10 cellular contexts compared by ENCODE assay signal in the genomic region with DNA sequence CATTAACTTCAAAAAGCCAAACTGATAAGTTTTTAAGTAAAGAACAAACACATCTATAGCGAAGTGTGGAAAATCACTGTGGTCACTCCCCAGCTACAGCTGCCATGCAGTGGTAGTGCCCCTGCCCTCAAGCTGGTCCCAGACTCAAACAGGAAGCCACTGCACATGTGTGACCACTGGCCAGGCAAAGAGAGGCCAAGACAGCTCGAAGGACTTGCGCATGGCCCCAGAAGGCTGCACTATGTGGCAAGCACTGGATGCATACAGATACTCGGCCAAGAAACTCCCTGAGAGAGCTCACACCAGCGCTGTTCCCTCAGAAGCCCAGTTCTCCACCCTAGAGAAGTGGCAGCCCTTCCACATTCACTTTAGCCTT.
DNase-seq lines count a peak whose midpoint lies in the region; ATAC-seq and TF ChIP-seq lines count a peak whose summit lies in the region.
"Had no signal": no experiment of that assay in that cellular context is flagged by ENCODE, and none has a peak within 500 bp of the region (broad histone marks: within the 10 kb centered on the region; RNA-seq: fewer than 3 reads in every experiment).

No MANE protein-coding gene starts in this region.

- WGBS in testis, 2 donors, result 43 to 46% methylated on average over 5 of the region's 5 CpGs

- H3K4me3 ChIP-seq in ascending aorta, result no peak overlapping the region
- H3K4me3 ChIP-seq in testis, result no peak overlapping the region

- peaks cover 1% of the 10 kb centered on the region for H3K36me3 Mint-ChIP-seq in activated T-cell treated with anti-CD3 and anti-CD28 coated beads, Interleukin-2, amount 50 U/mL, for 4 hours (ENCODE audit: insufficient read depth)

- H3K36me3 ChIP-seq in ascending aorta (no peaks in the 10 kb centered on the region), testis (ENCODE audit: low read depth, missing control alignments) (no peaks in the 10 kb centered on the region)

- DNase-seq in activated T-cell treated with anti-CD3 and anti-CD28 coated beads, Interleukin-2, amount 50 U/mL, for 4 hours, result no peak
- DNase-seq in activated T-cell treated with anti-CD3 and anti-CD28 coated beads, Interleukin-2, amount 50 U/mL, for 1 hour, result no peak
- DNase-seq in ascending aorta (ENCODE audit: low spot score in 2 of 2) (no peak), iris pigment epithelial cell (ENCODE audit: low read depth) (peak; percentile 30), testis (peak; percentile 50), C1 segment of cervical spinal cord (lab: John Stamatoyannopoulos, UW) (no peak)
- DNase-seq in stimulated activated naive CD4-positive, alpha-beta T cell treated with Interleukin-2 at 50 U/mL for 16 hours (lab: John Stamatoyannopoulos, UW), result no peak
- DNase-seq: activated CD4-positive, alpha-beta T cell treated with anti-CD3 and anti-CD28 coated beads for 1 hour; NCI-H1048 had no signal

- peak overlapping the region; percentile 34 to 49 for H3K27ac ChIP-seq in ascending aorta
- H3K27ac ChIP-seq in testis, result no peak overlapping the region

- H3K4me1 Mint-ChIP-seq in activated T-cell treated with anti-CD3 and anti-CD28 coated beads, Interleukin-2, amount 50 U/mL, for 4 hours (ENCODE audit: low read depth), result peaks cover 91% of the 10 kb centered on the region

- no peaks in the 10 kb centered on the region for H3K9me3 Mint-ChIP-seq in activated T-cell treated with anti-CD3 and anti-CD28 coated beads, Interleukin-2, amount 50 U/mL, for 4 hours

- H3K27me3 ChIP-seq in ascending aorta (no peaks in the 10 kb centered on the region), testis (no peaks in the 10 kb centered on the region)

- TF ChIP-seq CTCF in ascending aorta (IDR thresholded peaks at IDR 0.05), result no peak
- TF ChIP-seq CTCF in testis (IDR thresholded peaks at IDR 0.05), result no peak

- H3K9me3 ChIP-seq in ascending aorta, result no peaks in the 10 kb centered on the region
- no peaks in the 10 kb centered on the region for H3K9me3 ChIP-seq in testis

- H3K27me3 Mint-ChIP-seq in activated T-cell treated with anti-CD3 and anti-CD28 coated beads, Interleukin-2, amount 50 U/mL, for 4 hours (ENCODE audit: low read depth), result no peaks in the 10 kb centered on the region

- H3K4me3 Mint-ChIP-seq in activated T-cell treated with anti-CD3 and anti-CD28 coated beads, Interleukin-2, amount 50 U/mL, for 4 hours, result peak overlapping the region; percentile 62

- TF ChIP-seq POLR2A in testis (IDR thresholded peaks at IDR 0.05), result no peak

- intact Hi-C loops in ascending aorta (cut with DNase I) (no loop called here), testis (cut with DNase I; ENCODE audit: low total_unique reads) (no loop called here)

- peaks cover 25 to 49% of the 10 kb centered on the region in 2 donors for H3K4me1 ChIP-seq in ascending aorta
- peaks cover 40% of the 10 kb centered on the region for H3K4me1 ChIP-seq in testis

- no peak for ATAC-seq in activated T-cell treated with anti-CD3 and anti-CD28 coated beads, Interleukin-2, amount 50 U/mL, for 4 hours
- ATAC-seq in HG03565 (IDR thresholded peaks at IDR 0.05; ENCODE audit: unreplicated experiment), result no peak

Comparison
In these comparisons a context has a peak if more than half of its experiments do, and no peak if none do; other contexts are left out.
1. DNase-seq: peak in iris pigment epithelial cell (single experiment) and testis (single experiment); none in activated T-cell treated with anti-CD3 and anti-CD28 coated beads, Interleukin-2, amount 50 U/mL, for 4 hours (single experiment), activated T-cell treated with anti-CD3 and anti-CD28 coated beads, Interleukin-2, amount 50 U/mL, for 1 hour (single experiment), ascending aorta (0 of 2), C1 segment of cervical spinal cord (0 of 14) and stimulated activated naive CD4-positive, alpha-beta T cell treated with Interleukin-2 at 50 U/mL for 16 hours (single experiment).
2. H3K27ac ChIP-seq: peak in ascending aorta (2 of 2); none in testis (0 of 2).